26 cellular contexts compared by ENCODE assay signal in genomic region chr2:23587330-23587729, GRCh38.
DNase-seq lines count a peak whose midpoint lies in the region; ATAC-seq and TF ChIP-seq lines count a peak whose summit lies in the region.
"Had no signal": no experiment of that assay in that cellular context is flagged by ENCODE, and none has a peak within 500 bp of the region (broad histone marks: within the 10 kb centered on the region; RNA-seq: fewer than 3 reads in every experiment).

No MANE protein-coding gene starts in this region.

- H3K79me2 ChIP-seq in SK-N-SH (ENCODE audit: insufficient read depth) = no peaks in the 10 kb centered on the region

- H3K36me3 ChIP-seq in SK-N-SH (replicated peaks in 1 of 2; ENCODE audit: control insufficient read depth in 1 of 2, insufficient read depth in 2 of 2, low read length in 1 of 2) (no peaks in the 10 kb centered on the region), adrenal gland (replicated peaks in 1 of 2) (no peaks in the 10 kb centered on the region)
- H3K36me3 ChIP-seq: suprapubic skin had no signal

- H3K9ac ChIP-seq in SK-N-SH = no peak overlapping the region

- H3K4me1 ChIP-seq in SK-N-SH (ENCODE audit: control insufficient read depth in 1 of 2, insufficient read depth in 2 of 2, low read depth in 1 of 2, low read length in 1 of 2) = peaks cover 0 to 11% of the 10 kb centered on the region in 2 experiments; a peak in 2 of 4 replicates
- H3K4me1 ChIP-seq in adrenal gland (replicated peaks in 1 of 2) = peaks cover 8 to 21% of the 10 kb centered on the region in 2 donors

- intact Hi-C loops in adrenal gland (cut with DNase I) = no loop called here

- no peak for TF ChIP-seq CTCF in SK-N-SH (IDR thresholded peaks at IDR 0.05)
- TF ChIP-seq CTCF in adrenal gland (IDR thresholded peaks at IDR 0.05) = no peak
- no peak for TF ChIP-seq CTCF in neural crest cell (conservative IDR thresholded peaks at IDR 0.05)
- TF ChIP-seq CTCF in type B pancreatic cell (conservative IDR thresholded peaks at IDR 0.05) = no peak

- H3K9me3 ChIP-seq in SK-N-SH (no peaks in the 10 kb centered on the region), adrenal gland (replicated peaks in 1 of 3) (no peaks in the 10 kb centered on the region)
- H3K9me3 ChIP-seq: suprapubic skin had no signal

- H2AFZ ChIP-seq in SK-N-SH (ENCODE audit: low read depth) = no peak overlapping the region

- no peak for TF ChIP-seq POLR2A in adrenal gland (IDR thresholded peaks at IDR 0.05)

- no peak overlapping the region for H3K4me2 ChIP-seq in SK-N-SH

- ATAC-seq in SK-N-SH treated with all-trans-retinoic acid at 6 μM for 48 hours = no peak
- ATAC-seq in HG02973 (IDR thresholded peaks at IDR 0.05; ENCODE audit: unreplicated experiment) = no peak
- ATAC-seq in activated CD4-positive, CD25-positive, alpha-beta regulatory T cell treated with anti-CD3 and anti-CD28 coated beads, Interleukin-2, amount 50 U/mL, for 24 hours = no peak
- ATAC-seq: activated CD8-positive, alpha-beta T cell treated with anti-CD3 and anti-CD28 coated beads for 36 hours; HCT116 had no signal

- POLR2A ChIA-PET in SK-N-SH (lab: Yijun Ruan, JAX) = no interaction called here

- peak overlapping the region; percentile 92 for H3K27ac Mint-ChIP-seq in neural crest cell (ENCODE audit: unreplicated experiment)
- H3K27ac Mint-ChIP-seq in type B pancreatic cell = peak overlapping the region; percentile 40
- H3K27ac Mint-ChIP-seq: activated CD8-positive, alpha-beta T cell treated with anti-CD3 and anti-CD28 coated beads for 36 hours; activated naive CD4-positive, alpha-beta T cell treated with anti-CD3 and anti-CD28 coated beads for 36 hours; activated T-helper 1 cell treated with anti-CD3 and anti-CD28 coated beads, Interleukin-12 subunit alpha, Interleukin-12 subunit beta, Interleukin-2, Interleukin-4 antibody, amounts not matched to agents 30 ng/mL and 10 ng/mL and 1 ng/mL, durations not matched to agents 14 hours and 24 hours and 36 hours; CD4-positive, CD25-positive, alpha-beta regulatory T cell; dendritic cell treated with granulocyte-macrophage colony-stimulating factor and Interleukin-4, amounts not matched to agents 40 ng/mL and 50 ng/mL, for 4 days; mesothelial cell of epicardium; naive B cell; T-helper 2 cell treated with Interferon-gamma antibody and Interleukin-4, amounts not matched to agents 5 μg/mL and 100 μg/mL, for 36 hours had no signal

- TF ChIP-seq RAD21 in SK-N-SH (IDR thresholded peaks at IDR 0.05; ENCODE audit: low read length) = no peak

- no peak overlapping the region for H3K4me3 ChIP-seq in SK-N-SH (ENCODE audit: low read depth in 2 of 2, low read length in 1 of 2)
- no peak overlapping the region for H3K4me3 ChIP-seq in adrenal gland
- H3K4me3 ChIP-seq: suprapubic skin had no signal

- DNase-seq in SK-N-SH = peak; percentile 56
- peak in 6 of 7 donors; percentile 33 to 76 (median 52) for DNase-seq in adrenal gland
- no peak for DNase-seq in neural crest cell (ENCODE audit: low read depth, low spot score)
- DNase-seq in type B pancreatic cell (ENCODE audit: extremely low spot score, unreplicated experiment) = no peak
- no peak for DNase-seq in GDM1 (lab: John Stamatoyannopoulos, UW)
- DNase-seq: activated CD8-positive, alpha-beta memory T cell treated with anti-CD3 and anti-CD28 coated beads, Interleukin-2, amount 50 U/mL, for 48 hours; activated CD8-positive, alpha-beta T cell treated with anti-CD3 and anti-CD28 coated beads for 36 hours; activated naive CD4-positive, alpha-beta T cell treated with anti-CD3 and anti-CD28 coated beads for 36 hours; Calu3; CD4-positive, CD25-positive, alpha-beta regulatory T cell; DND-41; naive B cell; NCI-H1105 treated with DMSO at 0.1 percent for 48 hours; NCI-H2029; small intestine; stimulated activated naive CD4-positive, alpha-beta T cell had no signal

- no peak overlapping the region for H3K27ac ChIP-seq in SK-N-SH (ENCODE audit: low read depth in 2 of 2, low read length in 1 of 2)
- peak overlapping the region in 3 of 5 donors; percentile 25 to 69 (median 53) for H3K27ac ChIP-seq in adrenal gland
- H3K27ac ChIP-seq: suprapubic skin had no signal

- H3K27me3 ChIP-seq in SK-N-SH (ENCODE audit: insufficient read depth) = no peaks in the 10 kb centered on the region
- H3K27me3 ChIP-seq in adrenal gland = no peaks in the 10 kb centered on the region
- H3K27me3 ChIP-seq: suprapubic skin had no signal

- peaks cover 46% of the 10 kb centered on the region for H3K4me1 Mint-ChIP-seq in neural crest cell
- peaks cover 65% of the 10 kb centered on the region for H3K4me1 Mint-ChIP-seq in type B pancreatic cell (ENCODE audit: unreplicated experiment)
- H3K4me1 Mint-ChIP-seq: CD4-positive, CD25-positive, alpha-beta regulatory T cell; central memory CD8-positive, alpha-beta T cell; naive B cell had no signal

- H3F3A ChIP-seq in SK-N-SH (replicated peaks; ENCODE audit: insufficient read depth) = no peaks in the 10 kb centered on the region

- H3K4me3 Mint-ChIP-seq in neural crest cell (peak overlapping the region; percentile 23), type B pancreatic cell (peak overlapping the region; percentile 13)
- H3K4me3 Mint-ChIP-seq: activated CD8-positive, alpha-beta T cell treated with anti-CD3 and anti-CD28 coated beads for 36 hours; activated naive CD4-positive, alpha-beta T cell treated with anti-CD3 and anti-CD28 coated beads for 36 hours; activated T-helper 1 cell treated with anti-CD3 and anti-CD28 coated beads, Interleukin-12 subunit alpha, Interleukin-12 subunit beta, Interleukin-2, Interleukin-4 antibody, amounts not matched to agents 30 ng/mL and 10 ng/mL and 1 ng/mL, durations not matched to agents 14 hours and 24 hours and 36 hours; CD4-positive, CD25-positive, alpha-beta regulatory T cell; central memory CD8-positive, alpha-beta T cell; dendritic cell treated with granulocyte-macrophage colony-stimulating factor and Interleukin-4, amounts not matched to agents 40 ng/mL and 50 ng/mL, for 4 days; mesothelial cell of epicardium; T-helper 2 cell treated with Interferon-gamma antibody and Interleukin-4, amounts not matched to agents 5 μg/mL and 100 μg/mL, for 36 hours had no signal

- no peaks in the 10 kb centered on the region for H4K20me1 ChIP-seq in SK-N-SH (ENCODE audit: insufficient read depth)

- 87% methylated on average over 10 of the region's 10 CpGs for WGBS in SK-N-SH (ENCODE audit: low lambda C conversion rate)
- WGBS in adrenal gland, 4 donors = 65 to 72% (median 66%) methylated on average over 10 of the region's 10 CpGs

- H3K9me2 ChIP-seq in SK-N-SH = no peaks in the 10 kb centered on the region

- H3K27me3 Mint-ChIP-seq in neural crest cell (ENCODE audit: low read depth) (no peaks in the 10 kb centered on the region), type B pancreatic cell (no peaks in the 10 kb centered on the region)
- H3K27me3 Mint-ChIP-seq: CD4-positive, CD25-positive, alpha-beta regulatory T cell had no signal

- TF ChIP-seq EP300 in SK-N-SH (IDR thresholded peaks at IDR 0.05; ENCODE audit: borderline replicate concordance in 1 of 2, low read depth in 1 of 2, low read length in 1 of 2) = no peak

- CTCF ChIA-PET in SK-N-SH (lab: Yijun Ruan, JAX) = interaction anchor here (1.0 to 1.3 kb wide), 3 partner anchors 13 to 173 kb away, joined by 3 to 4 read pairs (median 3); no protein-coding TSS in a partner anchor

- H3K9me3 Mint-ChIP-seq in neural crest cell (no peaks in the 10 kb centered on the region), type B pancreatic cell (no peaks in the 10 kb centered on the region)
- H3K9me3 Mint-ChIP-seq: activated CD8-positive, alpha-beta T cell treated with anti-CD3 and anti-CD28 coated beads for 36 hours; activated naive CD4-positive, alpha-beta T cell treated with anti-CD3 and anti-CD28 coated beads for 36 hours; activated T-helper 1 cell treated with anti-CD3 and anti-CD28 coated beads, Interleukin-12 subunit alpha, Interleukin-12 subunit beta, Interleukin-2, Interleukin-4 antibody, amounts not matched to agents 30 ng/mL and 10 ng/mL and 1 ng/mL, durations not matched to agents 14 hours and 24 hours and 36 hours; CD4-positive, CD25-positive, alpha-beta regulatory T cell; central memory CD8-positive, alpha-beta T cell; dendritic cell treated with granulocyte-macrophage colony-stimulating factor and Interleukin-4, amounts not matched to agents 40 ng/mL and 50 ng/mL, for 4 days; mesothelial cell of epicardium; naive B cell; T-helper 2 cell treated with Interferon-gamma antibody and Interleukin-4, amounts not matched to agents 5 μg/mL and 100 μg/mL, for 36 hours had no signal

- H3K36me3 Mint-ChIP-seq in neural crest cell (ENCODE audit: low read depth) (no peaks in the 10 kb centered on the region), type B pancreatic cell (peaks cover 9% of the 10 kb centered on the region)
- H3K36me3 Mint-ChIP-seq: CD4-positive, CD25-positive, alpha-beta regulatory T cell; naive B cell had no signal

TF ChIP-seq in SK-N-SH, 30 proteins besides CTCF, POLR2A, EP300 and RAD21 (continues in another document):
- TF ChIP-seq IRF3 (IDR thresholded peaks at IDR 0.05; ENCODE audit: low read depth, low read length) (no peak), TCF12 (IDR thresholded peaks at IDR 0.05) (no peak)

TF ChIP-seq in SK-N-SH treated with all-trans-retinoic acid at 6 μM for 48 hours, 23 proteins besides CTCF, POLR2A, EP300 and RAD21 (continues in another document):
- no peak for TF ChIP-seq ZFP30 (CRISPR knock-in tag; IDR thresholded peaks at IDR 0.05)
- no peak for TF ChIP-seq OSR1 (CRISPR knock-in tag; IDR thresholded peaks at IDR 0.05)
- TF ChIP-seq POU6F1 (CRISPR knock-in tag; IDR thresholded peaks at IDR 0.05; ENCODE audit: borderline replicate concordance, low read depth) = no peak
- no peak for TF ChIP-seq CSDC2 (CRISPR knock-in tag; IDR thresholded peaks at IDR 0.05)
- TF ChIP-seq ZNF565 (CRISPR knock-in tag; conservative IDR thresholded peaks at IDR 0.05; ENCODE audit: low read depth) = no peak
- TF ChIP-seq ESRRG (CRISPR knock-in tag; IDR thresholded peaks at IDR 0.05) = no peak
- TF ChIP-seq ZNF70 (CRISPR knock-in tag; IDR thresholded peaks at IDR 0.05) = no peak

Comparison
In these comparisons a context has a peak if more than half of its experiments do, and no peak if none do; other contexts are left out.
1. DNase-seq: peak in SK-N-SH (single experiment) and adrenal gland (6 of 7); none in neural crest cell (single experiment), type B pancreatic cell (single experiment) and GDM1 (single experiment).
2. H3K27ac ChIP-seq: peak in adrenal gland (3 of 5); none in SK-N-SH (0 of 2).